ENCODE assay signal across 8 cellular contexts in the genomic region with DNA sequence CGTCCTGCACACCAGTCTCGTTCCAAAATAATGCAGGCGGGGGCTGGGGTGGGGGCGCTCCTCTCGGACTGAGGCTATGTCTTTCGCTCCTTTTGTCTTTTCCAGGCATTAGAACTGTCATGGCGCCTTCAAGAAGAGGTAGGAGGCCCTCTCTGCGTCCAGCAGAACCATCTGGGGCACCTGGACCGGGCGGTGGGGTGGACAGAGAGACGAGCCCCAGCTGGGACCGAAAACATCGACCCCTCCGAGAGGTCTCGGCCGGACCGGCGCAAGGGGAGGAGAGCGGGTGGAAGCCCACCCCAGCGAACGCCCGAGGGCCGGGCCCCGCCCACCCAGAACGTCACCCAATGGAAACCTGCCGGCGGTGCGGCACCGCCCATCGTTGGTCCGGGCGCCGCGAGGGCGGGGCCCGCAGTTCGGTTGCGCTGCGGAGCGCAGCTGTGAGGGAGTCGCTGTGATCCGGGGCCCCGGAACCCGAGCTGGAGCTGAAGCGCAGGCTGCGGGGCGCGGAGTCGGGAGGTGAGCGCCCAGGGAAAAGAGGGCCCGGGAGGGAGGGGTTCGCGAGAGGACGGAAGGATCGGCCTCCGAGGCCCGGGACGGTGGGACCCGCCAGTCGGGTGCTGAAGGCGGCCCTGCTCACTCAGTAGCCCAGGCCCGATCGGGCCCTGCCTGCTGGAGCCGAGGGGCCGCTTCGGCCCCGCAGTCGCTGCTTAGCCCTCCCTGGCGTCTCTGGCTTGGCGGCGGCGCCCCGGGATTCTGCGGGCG. TPM values are rescaled to one million over a fixed set of nuclear protein-coding genes. Genes with fewer than 3 reads are reported as not detected.
DNase-seq lines count a peak whose midpoint lies in the region; ATAC-seq and TF ChIP-seq lines count a peak whose summit lies in the region.

A gene (plus strand): TSS at position 419 of the 765 bp plus-strand sequence. CDS start 4,643 bp downstream, outside the sequence.

- no peak for TF ChIP-seq CTCF in lung (IDR thresholded peaks at IDR 0.05; ENCODE audit: control extremely low read depth, extremely low read depth)

- peaks cover 0 to 26% (median 5%) of the 10 kb centered on the region in 3 donors for H3K36me3 Mint-ChIP-seq in CD8-positive, alpha-beta memory T cell

- peak within 1 kb of the TSS; percentile 90 for H3K4me3 ChIP-seq in CD8-positive, alpha-beta memory T cell (ENCODE audit: low read length)
- peak within 1 kb of the TSS; percentile 94 for H3K4me3 ChIP-seq in ectodermal cell (ENCODE audit: insufficient read depth, low read depth, low read length)
- H3K4me3 ChIP-seq in lung, result peak within 1 kb of the TSS; percentile 91

- H3K9me3 ChIP-seq in CD8-positive, alpha-beta memory T cell (ENCODE audit: low read length), result no peaks in the 10 kb centered on the region
- H3K9me3 ChIP-seq in ectodermal cell (ENCODE audit: control insufficient read depth, low read length) (no peaks in the 10 kb centered on the region), lung (ENCODE audit: control insufficient read depth in 2 of 2, insufficient read depth in 1 of 2, low read length in 1 of 2) (no peaks in the 10 kb centered on the region)

- DNase-seq in CD8-positive, alpha-beta memory T cell, result peak; percentile 83 to 92 (median 90)
- DNase-seq in HPDE6-E6E7 (ENCODE audit: extremely low spot score), result peak; percentile 86
- DNase-seq in NK-92 (lab: John Stamatoyannopoulos, UW; ENCODE audit: unreplicated experiment), result peak; percentile 37
- peak; percentile 63 to 90 for DNase-seq in activated CD8-positive, alpha-beta memory T cell treated with anti-CD3 and anti-CD28 coated beads for 1 hour (ENCODE audit: extremely low read depth in 1 of 2, low read depth in 1 of 2)
- peak; percentile 90 for DNase-seq in lung (ENCODE audit: low spot score)
- DNase-seq in stimulated activated CD4-positive, alpha-beta T cell treated with anti-CD3 and anti-CD28 coated beads, TNF-alpha, amount 100 ng/mL, for 24 hours (ENCODE audit: low read depth in 3 of 3), result peak; percentile 83 to 93 (median 85)

- peaks cover 29% of the 10 kb centered on the region for H3K4me1 ChIP-seq in CD8-positive, alpha-beta memory T cell (ENCODE audit: insufficient read depth, low read length)
- H3K4me1 ChIP-seq in ectodermal cell (ENCODE audit: control insufficient read depth, insufficient read depth, low read length), result peaks cover 8% of the 10 kb centered on the region
- peaks cover 2 to 7% of the 10 kb centered on the region in 2 donors for H3K4me1 ChIP-seq in lung (ENCODE audit: control insufficient read depth in 2 of 2, insufficient read depth in 2 of 2, low read length in 2 of 2)

- ATAC-seq in GM19463 (IDR thresholded peaks at IDR 0.05; ENCODE audit: unreplicated experiment) (peak; percentile 90), lung (ENCODE audit: insufficient read depth, low FRiP score) (peak; percentile 95)

- H3K27me3 Mint-ChIP-seq in CD8-positive, alpha-beta memory T cell, result no peaks in the 10 kb centered on the region

- CTCF ChIA-PET in CD8-positive, alpha-beta memory T cell (lab: Charles Lee), result interaction anchor here (1.0 to 2.8 kb wide), 4 partner anchors 18 to 105 kb away, joined by 3 to 11 read pairs (median 6); a partner anchor contains a TSS

- H3K36me3 ChIP-seq in CD8-positive, alpha-beta memory T cell (ENCODE audit: insufficient read depth, low read length), result peaks cover 5% of the 10 kb centered on the region
- H3K36me3 ChIP-seq in ectodermal cell (ENCODE audit: control insufficient read depth, insufficient read depth, low read length), result peaks cover 4% of the 10 kb centered on the region
- H3K36me3 ChIP-seq in lung (ENCODE audit: control insufficient read depth in 2 of 2, insufficient read depth in 2 of 2, low read length in 2 of 2), result peaks cover 3% of the 10 kb centered on the region in 2 donors

- peak within 1 kb of the TSS; percentile 90 for H3K27ac ChIP-seq in CD8-positive, alpha-beta memory T cell (ENCODE audit: low read depth, low read length)
- peak within 1 kb of the TSS; percentile 91 for H3K27ac ChIP-seq in ectodermal cell (ENCODE audit: insufficient read depth, low read depth, low read length, poor library complexity, severe bottlenecking)
- peak within 1 kb of the TSS; percentile 99 to 100 for H3K27ac ChIP-seq in lung (ENCODE audit: low read depth in 1 of 2, low read length in 1 of 2)

- 0% methylated on average over 75 of the region's 75 CpGs for WGBS in ectodermal cell, 2 experiments
- WGBS in lung, 2 donors, result 0 to 1% methylated on average over 47 to 75 of the region's 75 CpGs

- H3K9me3 Mint-ChIP-seq in CD8-positive, alpha-beta memory T cell, result no peaks in the 10 kb centered on the region

- H3K4me3 Mint-ChIP-seq in CD8-positive, alpha-beta memory T cell, result peak within 1 kb of the TSS; percentile 98 to 99 (median 98)

- POLR2A ChIA-PET in CD8-positive, alpha-beta memory T cell (lab: Charles Lee), result interaction anchor here (0.6 to 3.5 kb wide), 5 partner anchors 19 to 154 kb away, joined by 3 to 25 read pairs (median 3); a partner anchor contains a TSS

- H3K27me3 ChIP-seq in CD8-positive, alpha-beta memory T cell (ENCODE audit: insufficient read depth, low read length, poor library complexity, severe bottlenecking), result no peaks in the 10 kb centered on the region
- H3K27me3 ChIP-seq in ectodermal cell (ENCODE audit: control insufficient read depth, insufficient read depth, low read length, poor library complexity, severe bottlenecking), result no peaks in the 10 kb centered on the region
- no peaks in the 10 kb centered on the region for H3K27me3 ChIP-seq in lung (ENCODE audit: control insufficient read depth, insufficient read depth)

- H3K4me1 Mint-ChIP-seq in CD8-positive, alpha-beta memory T cell, result peaks cover 36 to 48% (median 45%) of the 10 kb centered on the region in 3 donors

- peak within 1 kb of the TSS; percentile 96 to 99 (median 97) for H3K27ac Mint-ChIP-seq in CD8-positive, alpha-beta memory T cell

RNA-seq across cellular contexts. Expression of the gene that starts here (rescaled TPM):
- 10 to 100 TPM; 77.2 to 81.0 TPM for total RNA-seq in CD8-positive, alpha-beta memory T cell
- polyA plus RNA-seq in CD8-positive, alpha-beta memory T cell, result 128 TPM
- 170 TPM for polyA plus RNA-seq in ectodermal cell (2013, experiment 1 of 4)
- polyA plus RNA-seq in ectodermal cell (2013, experiment 2 of 4), result 177 TPM
- 113 TPM for polyA plus RNA-seq in ectodermal cell (2013, experiment 3 of 4)
- 131 TPM for polyA plus RNA-seq in ectodermal cell (2013, experiment 4 of 4)
- 10 to 100 TPM; 80.3 to 93.6 TPM for total RNA-seq in lung
- 10 to 100 TPM; 46.8 to 79.4 TPM for polyA plus RNA-seq in lung

Comparison
In these comparisons a context has a peak if more than half of its experiments do, and no peak if none do; other contexts are left out.
1. Peak in every context shown above with its lines: DNase-seq, ATAC-seq, H3K4me3 ChIP-seq and H3K27ac ChIP-seq.
2. DNase-seq: peak in every context shown above with its lines; median percentile 90 in CD8-positive, alpha-beta memory T cell; 90 in lung; 86 in HPDE6-E6E7; 85 in stimulated activated CD4-positive, alpha-beta T cell treated with anti-CD3 and anti-CD28 coated beads, TNF-alpha, amount 100 ng/mL, for 24 hours; 76 in activated CD8-positive, alpha-beta memory T cell treated with anti-CD3 and anti-CD28 coated beads for 1 hour; 37 in NK-92.